17 cellular contexts compared by ENCODE assay signal in genomic region chr12:53214221-53214620, GRCh38. TPM values are rescaled to one million over a fixed set of nuclear protein-coding genes. Genes with fewer than 3 reads are reported as not detected.
DNase-seq lines count a peak whose midpoint lies in the region; ATAC-seq, FAIRE-seq and TF ChIP-seq lines count a peak whose summit lies in the region.
"Had no signal": no experiment of that assay in that cellular context is flagged by ENCODE, and none has a peak within 500 bp of the region (broad histone marks: within the 10 kb centered on the region; RNA-seq: fewer than 3 reads in every experiment).

No MANE protein-coding gene starts in this region.

- H3K27me3 ChIP-seq in DOHH2 (ENCODE audit: control insufficient read depth, low read length): peaks cover 1% of the 10 kb centered on the region
- H3K27me3 ChIP-seq in MM.1S (replicated peaks; ENCODE audit: insufficient read depth, low read length): no peaks in the 10 kb centered on the region
- H3K27me3 ChIP-seq: transverse colon had no signal

- no peaks in the 10 kb centered on the region for H3K27me3 Mint-ChIP-seq in effector memory CD8-positive, alpha-beta T cell
- no peaks in the 10 kb centered on the region for H3K27me3 Mint-ChIP-seq in naive thymus-derived CD8-positive, alpha-beta T cell
- H3K27me3 Mint-ChIP-seq: activated T-helper 17 cell treated with anti-CD3 and anti-CD28 coated beads, Interleukin-2, amount 50 U/mL, for 72 hours; naive B cell had no signal

- peak overlapping the region; percentile 66 to 84 for H3K27ac Mint-ChIP-seq in effector memory CD8-positive, alpha-beta T cell
- H3K27ac Mint-ChIP-seq in naive thymus-derived CD8-positive, alpha-beta T cell: peak overlapping the region; percentile 24 to 93 (median 72)

- H3K9me2 ChIP-seq in DOHH2 (replicated peaks; ENCODE audit: control insufficient read depth, low read length): no peaks in the 10 kb centered on the region
- H3K9me2 ChIP-seq in MM.1S (replicated peaks; ENCODE audit: insufficient read depth, low read length): no peaks in the 10 kb centered on the region

- ATAC-seq in A549 (peak; percentile 3 to 6; a peak in 2 of 6 replicates), HG03442 (IDR thresholded peaks at IDR 0.05; ENCODE audit: unreplicated experiment) (no peak), GM21423 (IDR thresholded peaks at IDR 0.05; ENCODE audit: unreplicated experiment) (no peak)
- ATAC-seq in effector memory CD8-positive, alpha-beta T cell (replicated peaks): no peak
- ATAC-seq in naive thymus-derived CD8-positive, alpha-beta T cell: no peak
- ATAC-seq: activated T-helper 17 cell treated with anti-CD3 and anti-CD28 coated beads, Interleukin-2, amount 50 U/mL, for 72 hours had no signal

- TF ChIP-seq CTCF in A549 (IDR thresholded peaks at IDR 0.05) (no peak), DOHH2 (IDR thresholded peaks at IDR 0.05; ENCODE audit: low read depth, low read length, poor library complexity, severe bottlenecking) (no peak), MM.1S (IDR thresholded peaks at IDR 0.05; ENCODE audit: low read length) (no peak)

- H3K4me3 ChIP-seq in A549 (no peak overlapping the region), DOHH2 (ENCODE audit: low read length) (no peak overlapping the region), MM.1S (ENCODE audit: low read length) (no peak overlapping the region)
- H3K4me3 ChIP-seq: HAP-1, transverse colon had no signal

- H3K9me3 ChIP-seq in A549: no peaks in the 10 kb centered on the region
- no peaks in the 10 kb centered on the region for H3K9me3 ChIP-seq in DOHH2 (ENCODE audit: control insufficient read depth, insufficient read depth, low read length)
- no peaks in the 10 kb centered on the region for H3K9me3 ChIP-seq in MM.1S (replicated peaks; ENCODE audit: insufficient read depth, low read length)
- H3K9me3 ChIP-seq: HAP-1, transverse colon had no signal

- WGBS in A549 (ENCODE audit: missing lambda C conversion rate): 84% methylated on average over 5 of the region's 5 CpGs

- H2AFZ ChIP-seq in MM.1S (ENCODE audit: low read length): no peak overlapping the region

- no peak overlapping the region for H3K27ac ChIP-seq in A549
- H3K27ac ChIP-seq in DOHH2 (ENCODE audit: low read depth, low read length): no peak overlapping the region
- no peak overlapping the region for H3K27ac ChIP-seq in MM.1S (ENCODE audit: low read length)

- H3F3A ChIP-seq in DOHH2 (ENCODE audit: control insufficient read depth, insufficient read depth) (no peaks in the 10 kb centered on the region; the same call in 1 of the 2 replicates), MM.1S (ENCODE audit: insufficient read depth, low read length) (peaks cover 27% of the 10 kb centered on the region)

- H3K4me1 Mint-ChIP-seq in effector memory CD8-positive, alpha-beta T cell (ENCODE audit: low read depth in 2 of 2): peaks cover 56 to 72% of the 10 kb centered on the region in 2 donors
- peaks cover 56 to 81% (median 76%) of the 10 kb centered on the region in 4 donors for H3K4me1 Mint-ChIP-seq in naive thymus-derived CD8-positive, alpha-beta T cell

- TF ChIP-seq RAD21 in A549 (conservative IDR thresholded peaks at IDR 0.05 in 1 of 2, IDR thresholded peaks at IDR 0.05 in 1 of 2): no peak

- POLR2A ChIA-PET in A549 (lab: Yijun Ruan, JAX): interaction anchor here (0.6 to 1.5 kb wide), 4 partner anchors 38 to 133 kb away, joined by 3 to 4 read pairs (median 3); partner anchors contain the start of genes AAAS and PFDN5
- POLR2A ChIA-PET in naive thymus-derived CD8-positive, alpha-beta T cell (lab: Charles Lee): interaction anchor here (0.7 to 5.2 kb wide), 18 partner anchors 9 to 165 kb away, joined by 3 to 30 read pairs (median 3); partner anchors contain the start of genes ESPL1, PFDN5, RARG and SP1

- no peaks in the 10 kb centered on the region for H3K9me3 Mint-ChIP-seq in effector memory CD8-positive, alpha-beta T cell
- no peaks in the 10 kb centered on the region for H3K9me3 Mint-ChIP-seq in naive thymus-derived CD8-positive, alpha-beta T cell
- H3K9me3 Mint-ChIP-seq: activated T-helper 17 cell treated with anti-CD3 and anti-CD28 coated beads, Interleukin-2, amount 50 U/mL, for 72 hours; naive B cell had no signal

- H3K36me3 ChIP-seq in DOHH2 (ENCODE audit: control insufficient read depth, low read length) (no peaks in the 10 kb centered on the region), MM.1S (replicated peaks; ENCODE audit: insufficient read depth, low read length) (no peaks in the 10 kb centered on the region)

- no peak overlapping the region for H3K4me3 Mint-ChIP-seq in effector memory CD8-positive, alpha-beta T cell
- H3K4me3 Mint-ChIP-seq in naive thymus-derived CD8-positive, alpha-beta T cell: no peak overlapping the region
- H3K4me3 Mint-ChIP-seq: activated T-helper 17 cell treated with anti-CD3 and anti-CD28 coated beads, Interleukin-2, amount 50 U/mL, for 72 hours had no signal

- H3K4me1 ChIP-seq in A549: peaks cover 30% of the 10 kb centered on the region
- H3K4me1 ChIP-seq in DOHH2 (ENCODE audit: control insufficient read depth, low read length): peaks cover 41% of the 10 kb centered on the region
- H3K4me1 ChIP-seq in MM.1S (ENCODE audit: low read length): peaks cover 25% of the 10 kb centered on the region; the same call in 1 of the 2 replicates

- TF ChIP-seq POLR2A in A549 (IDR thresholded peaks at IDR 0.05; ENCODE audit: low read length): no peak

- CTCF ChIA-PET in A549 (lab: Yijun Ruan, JAX): interaction anchor here (0.9 to 33.2 kb wide), 28 partner anchors 10 to 295 kb away, joined by 3 to 1046 read pairs (median 13); partner anchors contain the start of genes AAAS, ESPL1, MYG1 and PFDN5

- no peak for TF ChIP-seq EP300 in A549 (IDR thresholded peaks at IDR 0.05)

- peaks cover 52% of the 10 kb centered on the region for H3K36me3 Mint-ChIP-seq in effector memory CD8-positive, alpha-beta T cell (ENCODE audit: insufficient read depth)
- H3K36me3 Mint-ChIP-seq in naive thymus-derived CD8-positive, alpha-beta T cell: peaks cover 0 to 62% (median 8%) of the 10 kb centered on the region in 3 donors

- H3K4me2 ChIP-seq in A549 (no peak overlapping the region), DOHH2 (ENCODE audit: low read length) (peak overlapping the region; percentile 35), MM.1S (ENCODE audit: low read depth, low read length) (no peak overlapping the region)

- H4K20me1 ChIP-seq in DOHH2 (ENCODE audit: control insufficient read depth, insufficient read depth, low read depth, low read length): no peaks in the 10 kb centered on the region
- no peaks in the 10 kb centered on the region for H4K20me1 ChIP-seq in MM.1S (ENCODE audit: insufficient read depth, low read length)

- H3K79me2 ChIP-seq in DOHH2 (ENCODE audit: control insufficient read depth, low read length) (no peaks in the 10 kb centered on the region), MM.1S (ENCODE audit: low read length) (peaks cover 49% of the 10 kb centered on the region)

- DNase-seq in A549 (ENCODE audit: low read depth in 1 of 2, low spot score in 1 of 2): no peak
- DNase-seq in effector memory CD8-positive, alpha-beta T cell: no peak
- DNase-seq in naive thymus-derived CD8-positive, alpha-beta T cell: peak in 1 of 10 donors; percentile 31
- DNase-seq in DMS114 treated with DMSO at 0.1 percent for 48 hours (lab: John Stamatoyannopoulos, UW; ENCODE audit: unreplicated experiment): no peak
- no peak for DNase-seq in MM.1S
- DNase-seq: activated CD4-positive, alpha-beta T cell treated with anti-CD3 and anti-CD28 coated beads, Interleukin-2, amount 50 U/mL, for 4 hours; DMS79; naive B cell; NCI-H774; RPMI8226; stimulated activated CD4-positive, alpha-beta T cell treated with anti-CD3 and anti-CD28 coated beads, Interleukin-4, amount 100 ng/mL, for 1 hour; transverse colon had no signal

- no peak for FAIRE-seq in A549 (lab: Jason Lieb, UNC)

- H3K9ac ChIP-seq in MM.1S (ENCODE audit: low read length): no peak overlapping the region

RNA-seq across cellular contexts. Expression of gene ITGB7, which starts 7.2 kb away (rescaled TPM):
- 0.56 and 0.71 TPM in 2 replicates for polyA plus RNA-seq in A549 (2011; rRNA removed)
- polyA plus RNA-seq in A549 (2012; cell fraction: cytosol; rRNA removed): 0.69 and 1.3 TPM in 2 replicates
- 2.9 TPM in 2 replicates for polyA plus RNA-seq in A549 (2012; cell fraction: nucleus; rRNA removed)
- 0.54 to 0.66 TPM (median 0.64 TPM) in 3 replicates for polyA plus RNA-seq in A549 (2017; fragmentation: RNase III; extraction: RNeasy Plus Mini Kit Qiagen cat#74134 plus additional on column Dnase treatment)
- polyA minus RNA-seq in A549 (2011; rRNA and poly(A)+ RNA removed): 1.3 and 1.7 TPM in 2 replicates
- 100 to 1,000 TPM; 353 to 362 TPM for total RNA-seq in naive thymus-derived CD8-positive, alpha-beta T cell
- 100 to 1,000 TPM; 202 to 219 (median 206) TPM for polyA plus RNA-seq in naive thymus-derived CD8-positive, alpha-beta T cell

RNA-seq across cellular contexts. Expression of gene RARG, which starts 17.8 kb away (rescaled TPM):
- 15.6 and 19.0 TPM in 2 replicates for polyA plus RNA-seq in A549 (2011; rRNA removed)
- polyA plus RNA-seq in A549 (2012; cell fraction: cytosol; rRNA removed): 31.6 and 42.1 TPM in 2 replicates
- 50.0 and 54.4 TPM in 2 replicates for polyA plus RNA-seq in A549 (2012; cell fraction: nucleus; rRNA removed)
- 16.4 to 17.7 TPM (median 17.2 TPM) in 3 replicates for polyA plus RNA-seq in A549 (2017; fragmentation: RNase III; extraction: RNeasy Plus Mini Kit Qiagen cat#74134 plus additional on column Dnase treatment)
- polyA minus RNA-seq in A549 (2011; rRNA and poly(A)+ RNA removed): 23.8 and 24.1 TPM in 2 replicates
- total RNA-seq in naive thymus-derived CD8-positive, alpha-beta T cell: 10 to 100 TPM; 57.8 to 60.4 TPM
- 10 to 100 TPM in 1 of 3 donors, 1 to 10 TPM in 2; 1.6 to 12.7 (median 3.8) TPM for polyA plus RNA-seq in naive thymus-derived CD8-positive, alpha-beta T cell

RNA-seq across cellular contexts. Expression of gene CSAD, which starts 33.5 kb away (rescaled TPM):
- polyA plus RNA-seq in A549 (2011; rRNA removed) (16.5 and 19.2 TPM in 2 replicates), A549 (2017; fragmentation: RNase III; extraction: RNeasy Plus Mini Kit Qiagen cat#74134 plus additional on column Dnase treatment) (14.0 to 16.4 TPM (median 14.5 TPM) in 3 replicates)
- 15.0 and 17.1 TPM in 2 replicates for polyA plus RNA-seq in A549 (2012; cell fraction: cytosol; rRNA removed)
- polyA plus RNA-seq in A549 (2012; cell fraction: nucleus; rRNA removed): 140 and 167 TPM in 2 replicates
- polyA minus RNA-seq in A549 (2011; rRNA and poly(A)+ RNA removed): 8.2 and 12.5 TPM in 2 replicates
- 10 to 100 TPM; 50.8 to 53.4 TPM for total RNA-seq in naive thymus-derived CD8-positive, alpha-beta T cell
- polyA plus RNA-seq in naive thymus-derived CD8-positive, alpha-beta T cell: 1 to 10 TPM; 1.1 to 1.3 (median 1.2) TPM

RNA-seq across cellular contexts. Expression of gene ZNF740, which starts 33.7 kb away (rescaled TPM):
- polyA plus RNA-seq in A549 (2011; rRNA removed) (28.8 and 32.9 TPM in 2 replicates), A549 (2017; fragmentation: RNase III; extraction: RNeasy Plus Mini Kit Qiagen cat#74134 plus additional on column Dnase treatment) (12.1 to 15.6 TPM (median 15.1 TPM) in 3 replicates)
- 6.5 and 8.4 TPM in 2 replicates for polyA plus RNA-seq in A549 (2012; cell fraction: cytosol; rRNA removed)
- 11.2 and 17.4 TPM in 2 replicates for polyA plus RNA-seq in A549 (2012; cell fraction: nucleus; rRNA removed)
- 44.9 and 53.6 TPM in 2 replicates for polyA minus RNA-seq in A549 (2011; rRNA and poly(A)+ RNA removed)
- 100 to 1,000 TPM; 112 to 113 TPM for total RNA-seq in naive thymus-derived CD8-positive, alpha-beta T cell
- 1 to 10 TPM; 2.8 to 3.5 (median 3.1) TPM for polyA plus RNA-seq in naive thymus-derived CD8-positive, alpha-beta T cell

RNA-seq across cellular contexts. Expression of gene ESPL1, which starts 53.9 kb away (rescaled TPM):
- polyA plus RNA-seq in A549 (2011; rRNA removed): 10.0 and 11.8 TPM in 2 replicates
- polyA plus RNA-seq in A549 (2012; cell fraction: cytosol; rRNA removed): 22.4 and 27.6 TPM in 2 replicates
- 121 and 130 TPM in 2 replicates for polyA plus RNA-seq in A549 (2012; cell fraction: nucleus; rRNA removed)
- 15.2 to 16.5 TPM (median 15.5 TPM) in 3 replicates for polyA plus RNA-seq in A549 (2017; fragmentation: RNase III; extraction: RNeasy Plus Mini Kit Qiagen cat#74134 plus additional on column Dnase treatment)
- 21.4 and 25.6 TPM in 2 replicates for polyA minus RNA-seq in A549 (2011; rRNA and poly(A)+ RNA removed)
- under 1 TPM; 0.27 to 0.81 TPM for total RNA-seq in naive thymus-derived CD8-positive, alpha-beta T cell
- polyA plus RNA-seq in naive thymus-derived CD8-positive, alpha-beta T cell: not detected

Comparison
In these comparisons a context has a peak if more than half of its experiments do, and no peak if none do; other contexts are left out.
1. ATAC-seq: peak in A549 (2 of 2); none in effector memory CD8-positive, alpha-beta T cell (single experiment), naive thymus-derived CD8-positive, alpha-beta T cell (0 of 2), HG03442 (single experiment) and GM21423 (single experiment).
2. RNA of gene ITGB7, which starts 7.2 kb away (polyA plus RNA-seq): 202 to 219 TPM in naive thymus-derived CD8-positive, alpha-beta T cell; 0.54 to 2.9 TPM in A549; every median in the first group is over 10 times any median in the second.
3. RNA of gene CSAD, which starts 33.5 kb away (polyA plus RNA-seq): 14.0 to 167 TPM in A549; 1.1 to 1.3 TPM in naive thymus-derived CD8-positive, alpha-beta T cell; every median in the first group is over 4 times any median in the second.